Comparison of ENCODE assay signal across 8 cellular contexts in genomic region chr10:112721080-112721698, GRCh38.
DNase-seq lines count a peak whose midpoint lies in the region; ATAC-seq and TF ChIP-seq lines count a peak whose summit lies in the region.

No MANE protein-coding gene starts in this region.

- H3K27me3 Mint-ChIP-seq in brain: peaks cover 3% of the 10 kb centered on the region

- no peak overlapping the region for H3K4me3 ChIP-seq in kidney epithelial cell (ENCODE audit: low read depth, low read length)

- peak; percentile 76 for TF ChIP-seq CTCF in LNCAP (IDR thresholded peaks at IDR 0.05)
- TF ChIP-seq CTCF in brain (conservative IDR thresholded peaks at IDR 0.05): peak; percentile 45 to 55
- peak; percentile 62 for TF ChIP-seq CTCF in kidney epithelial cell (IDR thresholded peaks at IDR 0.05; ENCODE audit: insufficient read depth, low read length, poor library complexity, severe bottlenecking)

- H3K4me3 Mint-ChIP-seq in brain: no peak overlapping the region

- ATAC-seq in GM19395 (IDR thresholded peaks at IDR 0.05; ENCODE audit: unreplicated experiment): peak; percentile 78
- ATAC-seq in GM18858 (IDR thresholded peaks at IDR 0.05; ENCODE audit: unreplicated experiment): no peak

- peaks cover 13% of the 10 kb centered on the region for H3K36me3 Mint-ChIP-seq in brain

- H3K36me3 ChIP-seq in kidney epithelial cell (ENCODE audit: control insufficient read depth, insufficient read depth, low read length): no peaks in the 10 kb centered on the region

- no peaks in the 10 kb centered on the region for H3K27me3 ChIP-seq in kidney epithelial cell (ENCODE audit: control insufficient read depth, insufficient read depth, low read length)

- no peak overlapping the region for H3K27ac Mint-ChIP-seq in brain

- in situ Hi-C loops in KBM-7 (cut with MboI; ENCODE audit: low pct_unique_long_range_greater_than_20kb, low sequenced_read_pairs): no loop called here

- peaks cover 32% of the 10 kb centered on the region for H3K4me1 Mint-ChIP-seq in brain

- DNase-seq in CD1c-positive myeloid dendritic cell (ENCODE audit: extremely low spot score) (peak; percentile 50), kidney epithelial cell (ENCODE audit: low read depth) (no peak), KBM-7 (no peak)
- no peak for DNase-seq in activated CD4-positive, CD25-positive, alpha-beta regulatory T cell (lab: John Stamatoyannopoulos, UW)

- peaks cover 0 to 10% (median 0%) of the 10 kb centered on the region in 5 experiments for H3K9me3 Mint-ChIP-seq in brain
